ENCODE assay signal across 8 cellular contexts in genomic region chr12:87274594-87275245, GRCh38.
DNase-seq lines count a peak whose midpoint lies in the region; TF ChIP-seq lines count a peak whose summit lies in the region.

No MANE protein-coding gene starts in this region.

- POLR2A ChIA-PET in CD4-positive, alpha-beta memory T cell (lab: Charles Lee; ENCODE audit: partially characterized antibody): no interaction called here

- H2AFZ ChIP-seq in GM23248: no peak overlapping the region
- H2AFZ ChIP-seq in neuronal stem cell (ENCODE audit: low read length): no peak overlapping the region

- H3K9me2 ChIP-seq in GM23248 (ENCODE audit: insufficient read depth): no peaks in the 10 kb centered on the region

- no peaks in the 10 kb centered on the region for H3K79me2 ChIP-seq in GM23248 (ENCODE audit: insufficient read depth)

- no peak overlapping the region for H2BK120ac ChIP-seq in neuronal stem cell (ENCODE audit: low read depth, low read length)

- TF ChIP-seq CTCF in GM12864 (IDR thresholded peaks at IDR 0.05; ENCODE audit: low read depth, low read length, missing control alignments): peak; percentile 28

- no peaks in the 10 kb centered on the region for H4K20me1 ChIP-seq in GM23248 (ENCODE audit: insufficient read depth)

- H3K9me3 ChIP-seq in GM23248 (ENCODE audit: low read depth): no peaks in the 10 kb centered on the region
- H3K9me3 ChIP-seq in CD4-positive, alpha-beta memory T cell (ENCODE audit: control insufficient read depth in 1 of 2, low read length in 2 of 2): no peaks in the 10 kb centered on the region
- no peaks in the 10 kb centered on the region for H3K9me3 ChIP-seq in neuronal stem cell (replicated peaks in 1 of 2; ENCODE audit: control insufficient read depth in 2 of 2, insufficient read depth in 1 of 2, low read depth in 1 of 2, low read length in 2 of 2)

- H3K27me3 ChIP-seq in GM23248 (replicated peaks; ENCODE audit: insufficient read depth) (no peaks in the 10 kb centered on the region), neuronal stem cell (ENCODE audit: control insufficient read depth in 3 of 3, insufficient read depth in 3 of 3, low read depth in 1 of 3, low read length in 3 of 3) (no peaks in the 10 kb centered on the region)
- H3K27me3 ChIP-seq in CD4-positive, alpha-beta memory T cell (ENCODE audit: insufficient read depth, low read length): no peaks in the 10 kb centered on the region

- H3F3A ChIP-seq in GM23248 (ENCODE audit: insufficient read depth): no peaks in the 10 kb centered on the region

- no peak overlapping the region for H3K4ac ChIP-seq in neuronal stem cell (ENCODE audit: low read length)

- WGBS in GM23248 (ENCODE audit: low coverage in 1 of 2, low lambda C conversion rate in 2 of 2, missing lambda C conversion rate in 2 of 2), 2 experiments: 46 to 58% methylated on average over 4 of the region's 4 CpGs
- no CpG with 5 or more reads among the region's 4 CpGs for WGBS in neuronal stem cell (ENCODE audit: extremely low coverage in 2 of 2, insufficient read length in 2 of 2, insufficient replicate concordance in 1 of 2), 2 donors

- H2AK5ac ChIP-seq in neuronal stem cell (ENCODE audit: low read depth, low read length): no peak overlapping the region

- intact Hi-C loops in CD4-positive, alpha-beta memory T cell (cut with micrococcal nuclease): no loop called here

- in situ Hi-C loops in GM23248 (cut with MboI): no loop called here

- CTCF ChIA-PET in CD4-positive, alpha-beta memory T cell (lab: Charles Lee; ENCODE audit: partially characterized antibody): no interaction called here

- H3K9ac ChIP-seq in GM23248 (no peak overlapping the region), neuronal stem cell (ENCODE audit: low read depth, low read length, poor library complexity) (no peak overlapping the region)

- no peak overlapping the region for H2BK15ac ChIP-seq in neuronal stem cell (ENCODE audit: low read length)

- H3K27ac Mint-ChIP-seq in CD4-positive, alpha-beta memory T cell: no peak overlapping the region

- H3K36me3 ChIP-seq in GM23248 (ENCODE audit: low read depth) (no peaks in the 10 kb centered on the region), neuronal stem cell (replicated peaks in 1 of 2; ENCODE audit: control insufficient read depth in 2 of 2, insufficient read depth in 2 of 2, low read length in 2 of 2) (no peaks in the 10 kb centered on the region)
- no peaks in the 10 kb centered on the region for H3K36me3 ChIP-seq in CD4-positive, alpha-beta memory T cell (ENCODE audit: insufficient read depth, low read length)

- no peak overlapping the region for H3K4me3 ChIP-seq in GM12864 (ENCODE audit: low read depth, low read length)
- no peak overlapping the region for H3K4me3 ChIP-seq in GM23248
- H3K4me3 ChIP-seq in CD4-positive, alpha-beta memory T cell (ENCODE audit: low read length in 2 of 2): no peak overlapping the region
- H3K4me3 ChIP-seq in neuronal stem cell (ENCODE audit: low read length in 2 of 2): no peak overlapping the region

- H3K9me3 Mint-ChIP-seq in CD4-positive, alpha-beta memory T cell: peaks cover 0 to 8% (median 3%) of the 10 kb centered on the region in 8 donors

- no peaks in the 10 kb centered on the region for H3K27me3 Mint-ChIP-seq in CD4-positive, alpha-beta memory T cell

- H4K8ac ChIP-seq in neuronal stem cell (ENCODE audit: low read depth, low read length): no peak overlapping the region

- 0 out of 2 replicates have a peak, but pooled peaks cover 6% of the 10 kb centered on the region for H3K4me1 ChIP-seq in GM23248 (ENCODE audit: insufficient read depth)
- H3K4me1 ChIP-seq in CD4-positive, alpha-beta memory T cell (ENCODE audit: insufficient read depth, low read length): no peaks in the 10 kb centered on the region
- no peaks in the 10 kb centered on the region for H3K4me1 ChIP-seq in neuronal stem cell (ENCODE audit: control insufficient read depth in 2 of 2, insufficient read depth in 1 of 2, low read depth in 1 of 2, low read length in 2 of 2)

- no peak overlapping the region for H2BK12ac ChIP-seq in neuronal stem cell (ENCODE audit: low read length)

- H3K4me1 Mint-ChIP-seq in CD4-positive, alpha-beta memory T cell: no peaks in the 10 kb centered on the region

- H2BK5ac ChIP-seq in neuronal stem cell (ENCODE audit: low read length): no peak overlapping the region

- no peak overlapping the region for H4K91ac ChIP-seq in neuronal stem cell (ENCODE audit: low read depth, low read length, poor library complexity)

- H3K27ac ChIP-seq in GM23248 (no peak overlapping the region), neuronal stem cell (replicated peaks; ENCODE audit: low read length) (no peak overlapping the region)
- H3K27ac ChIP-seq in CD4-positive, alpha-beta memory T cell (ENCODE audit: low read depth, low read length): no peak overlapping the region

- H3K23ac ChIP-seq in neuronal stem cell (ENCODE audit: low read depth, low read length, poor library complexity): no peak overlapping the region

- DNase-seq in GM12864 (ENCODE audit: low read depth): no peak
- peak; percentile 42 for DNase-seq in GM23248
- DNase-seq in NCI-H226: peak; percentile 19
- DNase-seq in fibroblast of peridontal ligament (ENCODE audit: extremely low read depth): peak; percentile 26
- no peak for DNase-seq in effector CD8-positive, alpha-beta T cell (lab: John Stamatoyannopoulos, UW)
- DNase-seq in activated CD4-positive, alpha-beta T cell treated with anti-CD3 and anti-CD28 coated beads, Interleukin-2, amount 50 U/mL, for 1 hour: no peak
- DNase-seq in CD4-positive, alpha-beta memory T cell: no peak
- no peak for DNase-seq in neuronal stem cell (ENCODE audit: low spot score)

- H3K4me2 ChIP-seq in GM23248 (ENCODE audit: unreplicated experiment) (no peak overlapping the region), neuronal stem cell (ENCODE audit: insufficient read depth, low read length, poor library complexity, severe bottlenecking) (no peak overlapping the region)

- no peak overlapping the region for H3K4me3 Mint-ChIP-seq in CD4-positive, alpha-beta memory T cell

- H3K14ac ChIP-seq in neuronal stem cell (ENCODE audit: low read length): no peak overlapping the region

- no peaks in the 10 kb centered on the region for H3K36me3 Mint-ChIP-seq in CD4-positive, alpha-beta memory T cell

- peaks cover 2% of the 10 kb centered on the region for H3K79me1 ChIP-seq in neuronal stem cell (ENCODE audit: low read depth, low read length)

- H3K18ac ChIP-seq in neuronal stem cell (ENCODE audit: low read length): no peak overlapping the region

Comparison
In these comparisons a context has a peak if more than half of its experiments do, and no peak if none do; other contexts are left out.
1. DNase-seq: peak in GM23248 (single experiment), NCI-H226 (single experiment) and fibroblast of peridontal ligament (single experiment); none in GM12864 (single experiment), effector CD8-positive, alpha-beta T cell (single experiment), activated CD4-positive, alpha-beta T cell treated with anti-CD3 and anti-CD28 coated beads, Interleukin-2, amount 50 U/mL, for 1 hour (single experiment), CD4-positive, alpha-beta memory T cell (0 of 5) and neuronal stem cell (single experiment).